Comparison of ENCODE assay signal across 8 cellular contexts in genomic region chr19:46537136-46538097, GRCh38. TPM values are rescaled to one million over a fixed set of nuclear protein-coding genes. Genes with fewer than 3 reads are reported as not detected.
DNase-seq lines count a peak whose midpoint lies in the region; ATAC-seq and TF ChIP-seq lines count a peak whose summit lies in the region.

No MANE protein-coding gene starts in this region.

- CTCF ChIA-PET in Caco-2 (lab: Charles Lee), result interaction anchor here (0.5 to 1.1 kb wide), 6 partner anchors 13 to 1744 kb away, joined by 3 to 6 read pairs (median 4); no protein-coding TSS in a partner anchor
- CTCF ChIA-PET in activated CD4-positive, alpha-beta T cell treated with anti-CD3 and anti-CD28 coated beads, Interleukin-2, amount 10 ng/mL, durations not matched to agents 7 days and 5 days (lab: Charles Lee), result interaction anchor here (1.0 to 3.0 kb wide), 11 partner anchors 9 to 167 kb away, joined by 3 to 18 read pairs (median 4); no protein-coding TSS in a partner anchor

- no peak overlapping the region for H3K27ac Mint-ChIP-seq in Caco-2 (ENCODE audit: unreplicated experiment)
- H3K27ac Mint-ChIP-seq in activated CD4-positive, alpha-beta T cell treated with anti-CD3 and anti-CD28 coated beads, Interleukin-2, amount 10 ng/mL, durations not matched to agents 7 days and 5 days, result no peak overlapping the region

- H3K27me3 Mint-ChIP-seq in Caco-2 (ENCODE audit: insufficient read depth, unreplicated experiment), result peaks cover 10% of the 10 kb centered on the region
- peaks cover 4% of the 10 kb centered on the region for H3K27me3 Mint-ChIP-seq in activated CD4-positive, alpha-beta T cell treated with anti-CD3 and anti-CD28 coated beads, Interleukin-2, amount 10 ng/mL, durations not matched to agents 7 days and 5 days

- H3K4me3 ChIP-seq in Caco-2 (ENCODE audit: low read depth, low read length) (no peak overlapping the region), dorsolateral prefrontal cortex (no peak overlapping the region), mucosa of descending colon (no peak overlapping the region)

- TF ChIP-seq CTCF in Caco-2 (IDR thresholded peaks at IDR 0.05; ENCODE audit: insufficient read depth in 1 of 2, low read depth in 1 of 2, low read length in 1 of 2, severe bottlenecking in 1 of 2, unreplicated experiment in 1 of 2), result peak; percentile 85 to 95
- peak; percentile 54 to 91 (median 78) for TF ChIP-seq CTCF in dorsolateral prefrontal cortex (IDR thresholded peaks at IDR 0.05 in 54 of 56, conservative IDR thresholded peaks at IDR 0.05 in 2 of 56; ENCODE audit: low read depth in 1 of 56, partially characterized antibody in 56 of 56)
- TF ChIP-seq CTCF in mucosa of descending colon (IDR thresholded peaks at IDR 0.05), result peak; percentile 80

- POLR2A ChIA-PET in Caco-2 (lab: Charles Lee), result no interaction called here
- POLR2A ChIA-PET in activated CD4-positive, alpha-beta T cell treated with anti-CD3 and anti-CD28 coated beads, Interleukin-2, amount 10 ng/mL, durations not matched to agents 7 days and 5 days (lab: Charles Lee), result no interaction called here

- no peaks in the 10 kb centered on the region for H3K9me3 Mint-ChIP-seq in Caco-2 (ENCODE audit: unreplicated experiment)
- H3K9me3 Mint-ChIP-seq in activated CD4-positive, alpha-beta T cell treated with anti-CD3 and anti-CD28 coated beads, Interleukin-2, amount 10 ng/mL, durations not matched to agents 7 days and 5 days, result no peaks in the 10 kb centered on the region

- no peaks in the 10 kb centered on the region for H3K36me3 ChIP-seq in Caco-2 (ENCODE audit: control insufficient read depth, insufficient read depth, low read length)
- no peaks in the 10 kb centered on the region for H3K36me3 ChIP-seq in mucosa of descending colon (ENCODE audit: low read depth)

- intact Hi-C loops in Caco-2 (cut with micrococcal nuclease; ENCODE audit: unreplicated experiment), result no loop called here
- intact Hi-C loops in dorsolateral prefrontal cortex (cut with DNase I), result no loop called here
- intact Hi-C loops in mucosa of descending colon (cut with DNase I, micrococcal nuclease), result no loop called here

- ATAC-seq in mucosa of descending colon (peak; percentile 89), HG03354 (IDR thresholded peaks at IDR 0.05; ENCODE audit: poor library complexity, severe bottlenecking, unreplicated experiment) (no peak)
- no peak for ATAC-seq in stimulated activated naive CD8-positive, alpha-beta T cell treated with anti-CD3 and anti-CD28 coated beads, Interleukin-15, Interleukin-2, amounts not matched to agents 100 U/mL and 50 U/mL, for 24 hours

- no peaks in the 10 kb centered on the region for H3K9me3 ChIP-seq in Caco-2
- no peaks in the 10 kb centered on the region for H3K9me3 ChIP-seq in mucosa of descending colon

- no peak overlapping the region for H3K4me3 Mint-ChIP-seq in Caco-2 (ENCODE audit: unreplicated experiment)
- H3K4me3 Mint-ChIP-seq in activated CD4-positive, alpha-beta T cell treated with anti-CD3 and anti-CD28 coated beads, Interleukin-2, amount 10 ng/mL, durations not matched to agents 7 days and 5 days, result no peak overlapping the region

- no peaks in the 10 kb centered on the region for H3K36me3 Mint-ChIP-seq in Caco-2 (ENCODE audit: insufficient read depth, unreplicated experiment)
- no peaks in the 10 kb centered on the region for H3K36me3 Mint-ChIP-seq in activated CD4-positive, alpha-beta T cell treated with anti-CD3 and anti-CD28 coated beads, Interleukin-2, amount 10 ng/mL, durations not matched to agents 7 days and 5 days (ENCODE audit: low read depth)

- no TSS peak for BruUV-seq in Caco-2 (replicated peaks; lab: Mats Ljungman, UMichigan)

- peak in 1 of 2 experiments; percentile 68 for DNase-seq in Caco-2
- DNase-seq in LoVo (ENCODE audit: low spot score), result peak; percentile 34
- peak; percentile 60 for DNase-seq in activated CD4-positive, alpha-beta T cell treated with anti-CD3 and anti-CD28 coated beads, Interleukin-2, amount 10 ng/mL, durations not matched to agents 7 days and 5 days
- DNase-seq in dorsolateral prefrontal cortex, result peak in 6 of 10 donors; percentile 38 to 62 (median 59)
- DNase-seq in mucosa of descending colon, result peak in 2 of 3 donors; percentile 75 to 82
- peak; percentile 77 for DNase-seq in stimulated activated naive CD8-positive, alpha-beta T cell treated with anti-CD3 and anti-CD28 coated beads, Interleukin-15, Interleukin-2, amounts not matched to agents 100 U/mL and 50 U/mL, for 24 hours
- DNase-seq in SIG-M5 treated with dmso at 0.1 percent for 504 hours (lab: John Stamatoyannopoulos, UW; ENCODE audit: unreplicated experiment), result no peak

- no peaks in the 10 kb centered on the region for H3K27me3 ChIP-seq in Caco-2 (replicated peaks; ENCODE audit: control insufficient read depth, insufficient read depth, low read length)
- H3K27me3 ChIP-seq in dorsolateral prefrontal cortex, result no peaks in the 10 kb centered on the region

- H3K4me1 ChIP-seq in Caco-2, result no peaks in the 10 kb centered on the region
- H3K4me1 ChIP-seq in mucosa of descending colon (ENCODE audit: low read depth), result no peaks in the 10 kb centered on the region

- H3K4me1 Mint-ChIP-seq in Caco-2 (ENCODE audit: low read depth, unreplicated experiment), result no peaks in the 10 kb centered on the region
- H3K4me1 Mint-ChIP-seq in activated CD4-positive, alpha-beta T cell treated with anti-CD3 and anti-CD28 coated beads, Interleukin-2, amount 10 ng/mL, durations not matched to agents 7 days and 5 days, result peaks cover 7% of the 10 kb centered on the region

- H3K27ac ChIP-seq in dorsolateral prefrontal cortex, result no peak overlapping the region

RNA-seq across cellular contexts. Expression of gene PNMA8B, which starts 41.8 kb away (rescaled TPM):
- 0.11 TPM in 1 of 2 replicates, not detected in the other for total RNA-seq in Caco-2 (2022)
- under 1 TPM; 0.06 to 0.07 TPM for total RNA-seq in activated CD4-positive, alpha-beta T cell treated with anti-CD3 and anti-CD28 coated beads, Interleukin-2, amount 10 ng/mL, durations not matched to agents 7 days and 5 days
- total RNA-seq in dorsolateral prefrontal cortex, result 100 to 1,000 TPM in 56 of 120 experiments, 10 to 100 TPM in 64; 41.7 to 149 (median 97.4) TPM
- 1 to 10 TPM in 1 of 3 donors, under 1 TPM in 2; 0.12 to 2.3 (median 0.36) TPM for total RNA-seq in mucosa of descending colon

Comparison
In these comparisons a context has a peak if more than half of its experiments do, and no peak if none do; other contexts are left out.
1. RNA of gene PNMA8B, which starts 41.8 kb away (total RNA-seq): 41.7 to 149 TPM in dorsolateral prefrontal cortex; 0.12 to 2.3 TPM in mucosa of descending colon, 0.11 TPM in Caco-2 and 0.06 to 0.07 TPM in activated CD4-positive, alpha-beta T cell treated with anti-CD3 and anti-CD28 coated beads, Interleukin-2, amount 10 ng/mL, durations not matched to agents 7 days and 5 days; every median in the first group is over 10 times any median in the second.
2. Peak in every context shown above with its lines, with median percentiles within 50 percentile points of each other: CTCF ChIP-seq.